ENCODE assay signal across 9 cellular contexts in genomic region chr1:83998599-83999315, GRCh38. TPM values are rescaled to one million over a fixed set of nuclear protein-coding genes. Genes with fewer than 3 reads are reported as not detected.
DNase-seq lines count a peak whose midpoint lies in the region; ATAC-seq, FAIRE-seq and TF ChIP-seq lines count a peak whose summit lies in the region.
"Had no signal": no experiment of that assay in that cellular context is flagged by ENCODE, and none has a peak within 500 bp of the region (broad histone marks: within the 10 kb centered on the region; RNA-seq: fewer than 3 reads in every experiment).

TSS of gene TTLL7 (minus strand) at chr1:83999132. CDS start at chr1:83952211, 46,921 bp downstream.

- intact Hi-C loops in Right ventricle myocardium superior (cut with DNase I) (no loop called here), pancreas (cut with DNase I) (no loop called here)

- H3K4me3 ChIP-seq in pancreas (peak within 1 kb of the TSS; percentile 85 to 99 (median 95)), tibial nerve (peak within 1 kb of the TSS; percentile 69 to 96 (median 84))

- H3K27ac ChIP-seq in pancreas = peak within 1 kb of the TSS; percentile 84 to 86 (median 85)
- peak within 1 kb of the TSS; percentile 77 to 94 (median 82) for H3K27ac ChIP-seq in tibial nerve

- TF ChIP-seq CTCF in pancreas (IDR thresholded peaks at IDR 0.05) (no peak), tibial nerve (IDR thresholded peaks at IDR 0.05) (peak in 1 of 5 experiments; percentile 36)

- no peaks in the 10 kb centered on the region for H3K9me3 ChIP-seq in pancreas
- no peaks in the 10 kb centered on the region for H3K9me3 ChIP-seq in tibial nerve

- FAIRE-seq in pancreas (lab: Jason Lieb, UNC) = no peak
- FAIRE-seq: colon had no signal

- DNase-seq in DMS53 (lab: John Stamatoyannopoulos, UW) (peak; percentile 97), KG1 (lab: John Stamatoyannopoulos, UW) (peak; percentile 25), SHP77 treated with DMSO at 0.1 percent for 48 hours (lab: John Stamatoyannopoulos, UW) (peak; percentile 85), Right ventricle myocardium superior (peak; percentile 85), pancreas (peak; percentile 76 to 93 (median 82)), tibial nerve (ENCODE audit: low spot score in 2 of 2) (peak in 1 of 2 donors; percentile 58)
- peak; percentile 51 for DNase-seq in activated naive CD4-positive, alpha-beta T cell treated with anti-CD3 and anti-CD28 coated beads, Interleukin-2, amount 50 U/mL, for 16 hours

- H3K36me3 ChIP-seq in pancreas (no peaks in the 10 kb centered on the region), tibial nerve (no peaks in the 10 kb centered on the region)

- WGBS in pancreas, 2 donors = 0 to 1% methylated on average over 54 to 66 of the region's 66 CpGs
- 0 to 1% methylated on average over 22 to 36 of the region's 66 CpGs for WGBS in tibial nerve, 2 donors

- H3K27me3 ChIP-seq in pancreas (no peaks in the 10 kb centered on the region), tibial nerve (no peaks in the 10 kb centered on the region)

- peak; percentile 90 for ATAC-seq in GM21786 (IDR thresholded peaks at IDR 0.05; ENCODE audit: unreplicated experiment)
- ATAC-seq in Right ventricle myocardium superior (ENCODE audit: poor library complexity) = peak; percentile 98
- ATAC-seq in pancreas = peak; percentile 96 to 97 (median 96)

- TF ChIP-seq EP300 in tibial nerve (IDR thresholded peaks at IDR 0.05) = peak in 1 of 2 donors; percentile 65

- peaks cover 0 to 14% (median 0%) of the 10 kb centered on the region in 3 donors for H3K4me1 ChIP-seq in pancreas
- peaks cover 0 to 28% (median 3%) of the 10 kb centered on the region in 4 donors for H3K4me1 ChIP-seq in tibial nerve

- no peak for TF ChIP-seq POLR2A in tibial nerve (IDR thresholded peaks at IDR 0.05)

RNA-seq across cellular contexts. Expression of gene TTLL7, which starts in this region (rescaled TPM):
- total RNA-seq in Right ventricle myocardium superior (3.6 TPM), pancreas (10 to 100 TPM; 10.5 to 22.4 (median 13.1) TPM), tibial nerve (10 to 100 TPM in 2 of 4 donors, 1 to 10 TPM in 2; 8.4 to 21.6 (median 12.0) TPM)
- polyA plus RNA-seq in pancreas = 10 to 100 TPM; 11.2 to 13.9 TPM
